11 cellular contexts compared by ENCODE assay signal in genomic region chr5:126069329-126069728, GRCh38.
"Had no signal": no experiment of that assay in that cellular context is flagged by ENCODE, and none has a peak within 500 bp of the region (broad histone marks: within the 10 kb centered on the region; RNA-seq: fewer than 3 reads in every experiment).

No MANE protein-coding gene starts in this region.

- H3K4me2 ChIP-seq: KMS-11 had no signal

- H3K36me3 ChIP-seq: HAP-1 had no signal

- H3K27ac ChIP-seq: GM23248, HL-60, KMS-11 had no signal

- DNase-seq: GM23248, GOT3, H7, HFFc6, IMR-90 had no signal

- FAIRE-seq: HTR-8/SVneo, K562 had no signal

- H3K9ac ChIP-seq: GM23248, KMS-11 had no signal

- H3K4me1 ChIP-seq: HAP-1 had no signal

- H3K4me3 ChIP-seq: GM23248, HAP-1, K562 had no signal

- H2AFZ ChIP-seq: GM23248 had no signal

- H3K9me3 ChIP-seq: HAP-1 had no signal

- ATAC-seq: HCT116, K562 had no signal
